ENCODE assay signal across 8 cellular contexts in genomic region chr3:168467085-168467714, GRCh38.
DNase-seq lines count a peak whose midpoint lies in the region; ATAC-seq, FAIRE-seq and TF ChIP-seq lines count a peak whose summit lies in the region.

No MANE protein-coding gene starts in this region.

- TF ChIP-seq POLR2A in lower leg skin (IDR thresholded peaks at IDR 0.05), result no peak

- no peak overlapping the region for H3K27ac ChIP-seq in SK-N-SH (ENCODE audit: low read depth in 2 of 2, low read length in 1 of 2)

- ATAC-seq in GM19467 (IDR thresholded peaks at IDR 0.05; ENCODE audit: unreplicated experiment) (peak; percentile 76), HG03457 (IDR thresholded peaks at IDR 0.05; ENCODE audit: unreplicated experiment) (peak; percentile 70)

- H3K27me3 ChIP-seq in SK-N-SH (ENCODE audit: insufficient read depth), result no peaks in the 10 kb centered on the region

- H3K4me1 ChIP-seq in SK-N-SH (ENCODE audit: control insufficient read depth in 1 of 2, insufficient read depth in 2 of 2, low read depth in 1 of 2, low read length in 1 of 2), result no peaks in the 10 kb centered on the region

- no peaks in the 10 kb centered on the region for H3K9me2 ChIP-seq in SK-N-SH

- intact Hi-C loops in lower leg skin (cut with DNase I; ENCODE audit: low total_unique reads), result no loop called here

- 47% methylated on average over 6 of the region's 6 CpGs for WGBS in SK-N-SH (ENCODE audit: low lambda C conversion rate)
- 67 to 68% methylated on average over 6 of the region's 6 CpGs for WGBS in lower leg skin, 2 donors

- no peak overlapping the region for H2AFZ ChIP-seq in SK-N-SH (ENCODE audit: low read depth)

- H3K9me3 ChIP-seq in SK-N-SH, result no peaks in the 10 kb centered on the region

- peak; percentile 79 for TF ChIP-seq RAD21 in SK-N-SH (IDR thresholded peaks at IDR 0.05; ENCODE audit: low read length)

- POLR2A ChIA-PET in SK-N-SH (lab: Yijun Ruan, JAX), result no interaction called here

- no peak overlapping the region for H3K4me2 ChIP-seq in SK-N-SH

- DNase-seq in COLO829 (ENCODE audit: low spot score) (peak; percentile 18), SK-N-SH (peak; percentile 23), iPS-NIHi11 (ENCODE audit: low spot score) (peak; percentile 24), urothelium cell line (ENCODE audit: low spot score) (no peak), NCI-H1436 treated with DMSO at 0.1 percent for 48 hours (lab: John Stamatoyannopoulos, UW) (no peak), lower leg skin (ENCODE audit: low spot score in 2 of 2) (no peak)

- TF ChIP-seq EP300 in SK-N-SH (IDR thresholded peaks at IDR 0.05; ENCODE audit: borderline replicate concordance in 1 of 2, low read depth in 1 of 2, low read length in 1 of 2), result no peak

- H3K36me3 ChIP-seq in SK-N-SH (replicated peaks in 1 of 2; ENCODE audit: control insufficient read depth in 1 of 2, insufficient read depth in 2 of 2, low read length in 1 of 2), result no peaks in the 10 kb centered on the region

- FAIRE-seq in urothelium cell line (lab: Jason Lieb, UNC), result no peak

- no peak overlapping the region for H3K9ac ChIP-seq in SK-N-SH

- no peaks in the 10 kb centered on the region for H3K79me2 ChIP-seq in SK-N-SH (ENCODE audit: insufficient read depth)

- H3K4me3 ChIP-seq in SK-N-SH (ENCODE audit: low read depth in 2 of 2, low read length in 1 of 2), result 0 out of 4 replicates have a peak overlapping the region, but pooled peaks of 1 of the 2 experiments have one; percentile 18
- H3K4me3 ChIP-seq in lower leg skin (ENCODE audit: low read depth, poor library complexity, severe bottlenecking), result no peak overlapping the region

- H4K20me1 ChIP-seq in SK-N-SH (ENCODE audit: insufficient read depth), result no peaks in the 10 kb centered on the region

- H3F3A ChIP-seq in SK-N-SH (replicated peaks; ENCODE audit: insufficient read depth), result no peaks in the 10 kb centered on the region

- CTCF ChIA-PET in SK-N-SH (lab: Yijun Ruan, JAX), result no interaction called here

- peak; percentile 47 for TF ChIP-seq CTCF in SK-N-SH (IDR thresholded peaks at IDR 0.05)
- no peak for TF ChIP-seq CTCF in lower leg skin (IDR thresholded peaks at IDR 0.05)

TF ChIP-seq in SK-N-SH, 30 proteins besides CTCF, POLR2A, EP300 and RAD21:
- peak; percentile 65 for TF ChIP-seq SMC3 (IDR thresholded peaks at IDR 0.05; ENCODE audit: low read depth, low read length)
- TF ChIP-seq FOSL2 (IDR thresholded peaks at IDR 0.05; ENCODE audit: borderline replicate concordance, low read depth), result no peak
- TF ChIP-seq, protein P1, sequence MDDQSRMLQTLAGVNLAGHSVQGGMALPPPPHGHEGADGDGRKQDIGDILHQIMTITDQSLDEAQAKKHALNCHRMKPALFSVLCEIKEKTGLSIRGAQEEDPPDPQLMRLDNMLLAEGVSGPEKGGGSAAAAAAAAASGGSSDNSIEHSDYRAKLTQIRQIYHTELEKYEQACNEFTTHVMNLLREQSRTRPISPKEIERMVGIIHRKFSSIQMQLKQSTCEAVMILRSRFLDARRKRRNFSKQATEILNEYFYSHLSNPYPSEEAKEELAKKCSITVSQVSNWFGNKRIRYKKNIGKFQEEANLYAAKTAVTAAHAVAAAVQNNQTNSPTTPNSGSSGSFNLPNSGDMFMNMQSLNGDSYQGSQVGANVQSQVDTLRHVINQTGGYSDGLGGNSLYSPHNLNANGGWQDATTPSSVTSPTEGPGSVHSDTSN (IDR thresholded peaks at IDR 0.05), result no peak
- no peak for TF ChIP-seq CHD2 (IDR thresholded peaks at IDR 0.05; ENCODE audit: low read length, partially characterized antibody)
- TF ChIP-seq GABPA (IDR thresholded peaks at IDR 0.05; ENCODE audit: low read depth), result no peak
- TF ChIP-seq TAF1 (IDR thresholded peaks at IDR 0.05; ENCODE audit: borderline replicate concordance, low read depth, low read length), result no peak

Comparison
In these comparisons a context has a peak if more than half of its experiments do, and no peak if none do; other contexts are left out.
1. DNase-seq: peak in COLO829 (single experiment), SK-N-SH (single experiment) and iPS-NIHi11 (single experiment); none in urothelium cell line (single experiment), NCI-H1436 treated with DMSO at 0.1 percent for 48 hours (single experiment) and lower leg skin (0 of 2).